Comparison of ENCODE assay signal across 8 cellular contexts in the genomic region with DNA sequence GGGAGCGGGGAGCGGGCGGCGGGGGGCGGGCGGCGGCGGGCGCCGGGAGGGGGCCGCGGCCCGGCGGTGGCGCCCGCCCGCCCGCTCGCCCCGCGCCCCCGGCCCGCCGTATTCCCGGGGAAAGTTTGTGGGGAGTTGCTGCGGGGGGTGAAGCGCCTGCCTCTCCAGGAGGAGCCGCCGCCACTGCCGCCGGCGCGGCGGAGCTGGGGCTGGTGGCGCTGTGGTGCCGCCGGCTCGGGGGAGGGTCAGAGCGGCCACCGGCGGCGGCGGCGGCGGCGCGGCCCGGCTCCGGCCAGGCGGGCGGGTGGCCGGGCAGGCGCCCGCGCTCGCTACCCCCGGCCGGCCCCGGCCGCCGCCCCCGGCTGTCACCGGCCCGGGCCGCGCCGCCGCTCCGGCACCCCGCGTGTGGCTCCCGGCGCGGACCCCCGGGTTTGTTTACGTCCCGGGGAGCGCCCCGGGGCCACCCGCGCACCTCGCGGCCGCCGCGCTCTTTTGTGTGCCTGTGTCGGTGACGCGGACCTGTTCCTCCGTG. TPM values are rescaled to one million over a fixed set of nuclear protein-coding genes. Genes with fewer than 3 reads are reported as not detected.
DNase-seq lines count a peak whose midpoint lies in the region; ATAC-seq and TF ChIP-seq lines count a peak whose summit lies in the region.

No MANE protein-coding gene starts in this region.

- H3K9ac ChIP-seq in neural cell (ENCODE audit: low read length) = peak overlapping the region; percentile 56

- peaks cover 37% of the 10 kb centered on the region for H3K79me2 ChIP-seq in neural cell (replicated peaks; ENCODE audit: insufficient read depth, low read length)

- no peaks in the 10 kb centered on the region for H3K9me3 ChIP-seq in neural cell (ENCODE audit: low read length)

- DNase-seq in stimulated activated CD4-positive, alpha-beta T cell treated with anti-CD3 and anti-CD28 coated beads, Interleukin-15, amount 100 ng/mL, for 24 hours = peak; percentile 42
- no peak for DNase-seq in stimulated activated CD4-positive, alpha-beta T cell treated with anti-CD3 and anti-CD28 coated beads, Interleukin-4, amount 100 ng/mL, for 24 hours
- DNase-seq in Jurkat, Clone E6-1 (ENCODE audit: low read depth, low spot score) = no peak
- peak; percentile 61 for DNase-seq in activated CD8-positive, alpha-beta memory T cell treated with anti-CD3 and anti-CD28 coated beads for 24 hours
- DNase-seq in fibroblast of the aortic adventitia (ENCODE audit: low read depth) (no peak), SW 1271 (lab: John Stamatoyannopoulos, UW) (no peak)

- H3K4me3 ChIP-seq in Jurkat, Clone E6-1 (ENCODE audit: low read length) = peak overlapping the region; percentile 56
- H3K4me3 ChIP-seq in fibroblast of the aortic adventitia (ENCODE audit: low read depth, low read length) (peak overlapping the region; percentile 75), neural cell (ENCODE audit: low read length) (peak overlapping the region; percentile 73)

- ATAC-seq in GM19452 (IDR thresholded peaks at IDR 0.05; ENCODE audit: unreplicated experiment) = no peak

- no peak overlapping the region for H3K27ac ChIP-seq in neural cell (ENCODE audit: low read length)

- H3K27me3 ChIP-seq in neural cell (ENCODE audit: insufficient read depth, low read depth, low read length) = peaks cover 37% of the 10 kb centered on the region

- no peaks in the 10 kb centered on the region for H3K36me3 ChIP-seq in neural cell (ENCODE audit: insufficient read depth, low read length)

- TF ChIP-seq CTCF in fibroblast of the aortic adventitia (IDR thresholded peaks at IDR 0.05; ENCODE audit: insufficient read depth, low read length) (no peak), neural cell (IDR thresholded peaks at IDR 0.05; ENCODE audit: poor library complexity, severe bottlenecking) (no peak)

- TF ChIP-seq RAD21 in neural cell (conservative IDR thresholded peaks at IDR 0.05) = no peak

- peaks cover 18% of the 10 kb centered on the region for H4K20me1 ChIP-seq in neural cell (ENCODE audit: insufficient read depth)

- no peaks in the 10 kb centered on the region for H3F3A ChIP-seq in neural cell (ENCODE audit: insufficient read depth, low read length, poor library complexity, severe bottlenecking)

- no peak overlapping the region for H3K4me2 ChIP-seq in neural cell (ENCODE audit: low read length)

- no peak overlapping the region for H2AFZ ChIP-seq in neural cell (ENCODE audit: low read depth, low read length)

- TF ChIP-seq EP300 in neural cell (conservative IDR thresholded peaks at IDR 0.05; ENCODE audit: poor library complexity, severe bottlenecking) = no peak

- no peaks in the 10 kb centered on the region for H3K9me2 ChIP-seq in neural cell (ENCODE audit: insufficient read depth, low read length)

TF ChIP-seq in neural cell, 6 proteins besides CTCF, POLR2A, EP300 and RAD21:
- TF ChIP-seq TAF1 (IDR thresholded peaks at IDR 0.05; ENCODE audit: low read depth) (no peak), POLR2AphosphoS5 (IDR thresholded peaks at IDR 0.05) (no peak), SMC3 (conservative IDR thresholded peaks at IDR 0.05; ENCODE audit: poor library complexity) (no peak), EZH2 (IDR thresholded peaks at IDR 0.05; ENCODE audit: borderline replicate concordance, insufficient read depth, low read length, poor library complexity, severe bottlenecking) (no peak), MXI1 (conservative IDR thresholded peaks at IDR 0.05; ENCODE audit: poor library complexity, severe bottlenecking) (no peak), REST (IDR thresholded peaks at IDR 0.05; ENCODE audit: borderline replicate concordance) (no peak)

RNA-seq across cellular contexts. Expression of gene CUX1, which starts 0.9 kb away (rescaled TPM):
- polyA plus RNA-seq in Jurkat, Clone E6-1 (2012; ENCODE audit: insufficient read depth, insufficient read length) = 19.2 TPM
- 36.1 and 44.2 TPM in 2 replicates for total RNA-seq in fibroblast of the aortic adventitia (ENCODE audit: low replicate concordance)
- 25.2 and 26.6 TPM in 2 replicates for polyA plus RNA-seq in neural cell
- polyA minus RNA-seq in neural cell = 71.1 and 84.6 TPM in 2 replicates

Comparison
In these comparisons a context has a peak if more than half of its experiments do, and no peak if none do; other contexts are left out.
1. DNase-seq: peak in stimulated activated CD4-positive, alpha-beta T cell treated with anti-CD3 and anti-CD28 coated beads, Interleukin-15, amount 100 ng/mL, for 24 hours (single experiment) and activated CD8-positive, alpha-beta memory T cell treated with anti-CD3 and anti-CD28 coated beads for 24 hours (single experiment); none in stimulated activated CD4-positive, alpha-beta T cell treated with anti-CD3 and anti-CD28 coated beads, Interleukin-4, amount 100 ng/mL, for 24 hours (single experiment), Jurkat, Clone E6-1 (single experiment), fibroblast of the aortic adventitia (single experiment) and SW 1271 (0 of 2).
2. Peak in every context shown above with its lines, with median percentiles within 50 percentile points of each other: H3K4me3 ChIP-seq.